In the genomic region with DNA sequence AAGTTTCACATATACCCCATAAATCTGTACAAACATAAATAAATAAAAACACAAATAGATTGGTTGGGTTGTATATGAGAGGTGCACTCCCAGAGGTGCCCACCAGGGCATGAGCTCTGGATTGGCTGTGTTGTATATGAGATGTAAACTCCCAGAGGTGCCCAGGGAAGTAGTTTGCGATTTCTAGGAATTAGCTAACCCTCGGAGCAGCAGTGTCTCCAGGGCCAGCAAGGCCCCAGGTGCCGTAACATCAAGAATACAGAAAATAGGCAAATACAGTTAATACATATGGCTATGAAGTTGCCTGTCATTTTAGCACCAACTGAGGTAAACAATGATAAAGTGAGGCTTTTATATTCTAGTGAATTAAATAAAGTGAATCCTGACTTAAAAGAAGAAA, we compare ENCODE assay signal across 8 cellular contexts. TPM values are rescaled to one million over a fixed set of nuclear protein-coding genes. Genes with fewer than 3 reads are reported as not detected.
DNase-seq lines count a peak whose midpoint lies in the region; ATAC-seq and TF ChIP-seq lines count a peak whose summit lies in the region.

No MANE protein-coding gene starts in this region.

- no peak for ATAC-seq in HG03135 (IDR thresholded peaks at IDR 0.05; ENCODE audit: unreplicated experiment)

- no peak for DNase-seq in AG09319 (ENCODE audit: extremely low read depth, low read depth)
- peak; percentile 9 to 32 for DNase-seq in SJCRH30
- peak; percentile 39 for DNase-seq in iPS-NIHi11 (ENCODE audit: low spot score)
- no peak for DNase-seq in ovary
- no peak for DNase-seq in HuH-7.5 (ENCODE audit: low spot score)
- DNase-seq in SKM-1 (lab: John Stamatoyannopoulos, UW; ENCODE audit: unreplicated experiment) = no peak

- H3K9me3 ChIP-seq in SJCRH30 (replicated peaks) (no peaks in the 10 kb centered on the region), ovary (no peaks in the 10 kb centered on the region)

- intact Hi-C loops in ovary (cut with DNase I) = no loop called here

- no peak for TF ChIP-seq EP300 in ovary (IDR thresholded peaks at IDR 0.05)

- WGBS in ovary, 3 donors = 63 to 77% (median 72%) methylated on average over 3 of the region's 3 CpGs

- H3K4me1 ChIP-seq in SJCRH30 (no peaks in the 10 kb centered on the region; the same call in 1 of the 2 replicates), ovary (ENCODE audit: insufficient read depth) (no peaks in the 10 kb centered on the region)

- TF ChIP-seq POLR2A in ovary (IDR thresholded peaks at IDR 0.05) = no peak

- H3K36me3 ChIP-seq in SJCRH30 (no peaks in the 10 kb centered on the region), ovary (no peaks in the 10 kb centered on the region)

- H3K4me3 ChIP-seq in GM12875 (ENCODE audit: low read depth, low read length) = no peak overlapping the region
- no peak overlapping the region for H3K4me3 ChIP-seq in SJCRH30
- no peak overlapping the region for H3K4me3 ChIP-seq in ovary

- H3K27me3 ChIP-seq in SJCRH30 (0 out of 2 replicates have a peak, but pooled peaks cover 3% of the 10 kb centered on the region), ovary (no peaks in the 10 kb centered on the region)

- H3K27ac ChIP-seq in SJCRH30 (no peak overlapping the region), ovary (no peak overlapping the region)

- TF ChIP-seq CTCF in AG09319 (IDR thresholded peaks at IDR 0.05; ENCODE audit: low read depth, low read length) (peak; percentile 33), GM12875 (IDR thresholded peaks at IDR 0.05; ENCODE audit: borderline replicate concordance, insufficient read depth, low read depth, low read length) (peak; percentile 58; the same call in 1 of the 2 replicates), ovary (IDR thresholded peaks at IDR 0.05) (no peak)

RNA-seq across cellular contexts. Expression of a gene that starts 5.4 kb away (rescaled TPM):
- total RNA-seq in SJCRH30 (2014; rRNA removed; shearing (Covaris generic)) = 32.6 and 35.1 TPM in 2 replicates
- 10 to 100 TPM; 50.4 to 82.6 (median 62.3) TPM for total RNA-seq in ovary
- polyA plus RNA-seq in ovary = 10 to 100 TPM; 68.3 to 69.8 TPM

RNA-seq across cellular contexts. Expression of a gene that starts 14.9 kb away (rescaled TPM):
- 36.0 and 42.8 TPM in 2 replicates for total RNA-seq in SJCRH30 (2014; rRNA removed; shearing (Covaris generic))
- total RNA-seq in ovary = 10 to 100 TPM; 35.1 to 50.6 (median 39.5) TPM
- polyA plus RNA-seq in ovary = 10 to 100 TPM; 29.4 to 32.5 TPM

Comparison
In these comparisons a context has a peak if more than half of its experiments do, and no peak if none do; other contexts are left out.
1. DNase-seq: peak in SJCRH30 (2 of 2) and iPS-NIHi11 (single experiment); none in AG09319 (single experiment), ovary (0 of 5), HuH-7.5 (single experiment) and SKM-1 (single experiment).
2. CTCF ChIP-seq: peak in AG09319 (single experiment) and GM12875 (single experiment); none in ovary (0 of 3).